10 cellular contexts compared by ENCODE assay signal in genomic region chr2:29117636-29118303, GRCh38. TPM values are rescaled to one million over a fixed set of nuclear protein-coding genes. Genes with fewer than 3 reads are reported as not detected.
DNase-seq lines count a peak whose midpoint lies in the region; ATAC-seq, FAIRE-seq and TF ChIP-seq lines count a peak whose summit lies in the region.
"Had no signal": no experiment of that assay in that cellular context is flagged by ENCODE, and none has a peak within 500 bp of the region (broad histone marks: within the 10 kb centered on the region; RNA-seq: fewer than 3 reads in every experiment).

No MANE protein-coding gene starts in this region.

- no peak for FAIRE-seq in K562 (lab: Jason Lieb, UNC)

- no peak for TF ChIP-seq RAD21 in K562 (CRISPR knock-in tag; conservative IDR thresholded peaks at IDR 0.05 in 1 of 2, IDR thresholded peaks at IDR 0.05 in 1 of 2)

- H2BK120ac ChIP-seq in mesendoderm (ENCODE audit: low read depth, low read length), result no peak overlapping the region

- no peaks in the 10 kb centered on the region for H3K79me2 ChIP-seq in K562 (ENCODE audit: control insufficient read depth, insufficient read depth, low read length)
- H3K79me2 ChIP-seq in mesendoderm (ENCODE audit: control insufficient read depth, insufficient read depth, low read length), result no peaks in the 10 kb centered on the region

- H3K4me3 ChIP-seq in HEK293 (ENCODE audit: low read depth, low read length) (no peak overlapping the region), K562 (no peak overlapping the region), mesendoderm (ENCODE audit: low read length) (no peak overlapping the region)

- H2AK5ac ChIP-seq in mesendoderm (ENCODE audit: low read length), result no peak overlapping the region

- no peak for TF ChIP-seq CTCF in HEK293 (tag by site-specific recombination; IDR thresholded peaks at IDR 0.05)
- TF ChIP-seq CTCF in K562 (IDR thresholded peaks at IDR 0.05 in 2 of 3, conservative IDR thresholded peaks at IDR 0.05 in 1 of 3; ENCODE audit: insufficient read depth in 2 of 3, low read depth in 1 of 3, low read length in 3 of 3), result no peak

- DNase-seq in ACHN (peak; percentile 95), K562 (ENCODE audit: extremely low read depth in 1 of 4, low spot score in 3 of 4) (no peak), lung microvascular endothelial cell (ENCODE audit: low read depth in 2 of 2) (peak; percentile 58 to 79), mesendoderm (no peak), NCI-H2029 (lab: John Stamatoyannopoulos, UW) (no peak), GF-D8 (lab: John Stamatoyannopoulos, UW) (no peak), NCI-H526 treated with DMSO at 0.1 percent for 48 hours (lab: John Stamatoyannopoulos, UW) (no peak)
- DNase-seq: GDM1, Karpas-422 had no signal

- no peak for TF ChIP-seq POLR2A in K562 (conservative IDR thresholded peaks at IDR 0.05)

- H3K27me3 ChIP-seq in K562 (ENCODE audit: control insufficient read depth in 2 of 2, insufficient read depth in 2 of 2, low read length in 2 of 2), result peaks cover 19 to 27% of the 10 kb centered on the region in 2 experiments
- H3K27me3 ChIP-seq in mesendoderm (ENCODE audit: insufficient read depth, low read length, poor library complexity), result peaks cover 25% of the 10 kb centered on the region

- no peak overlapping the region for H3K9ac ChIP-seq in K562 (ENCODE audit: insufficient read depth in 1 of 2, low read depth in 2 of 2, low read length in 2 of 2)
- H3K9ac ChIP-seq in mesendoderm (ENCODE audit: low read length), result no peak overlapping the region

- in situ Hi-C loops in ACHN (cut with HindIII; ENCODE audit: low pct_ligation_motif_present, low pct_unique_long_range_greater_than_20kb, low sequenced_read_pairs) (no loop called here), K562 (cut with MboI) (no loop called here)

- CTCF ChIA-PET in HEK293 (lab: Yijun Ruan, JAX), result interaction anchor here (0.9 to 1.1 kb wide), 2 partner anchors 10 to 12 kb away, joined by 3 read pairs; no protein-coding TSS in a partner anchor
- CTCF ChIA-PET in K562 (lab: Yijun Ruan, JAX; ENCODE audit: low intra/inter-chr PET ratio), result no interaction called here

- TF ChIP-seq EP300 in K562 (IDR thresholded peaks at IDR 0.05; ENCODE audit: low read length), result no peak

- H3K9me1 ChIP-seq in K562 (ENCODE audit: control insufficient read depth, insufficient read depth, low read length), result no peaks in the 10 kb centered on the region

- no peaks in the 10 kb centered on the region for H4K20me1 ChIP-seq in K562 (replicated peaks; ENCODE audit: control insufficient read depth, insufficient read depth, low read length)

- H3K36me3 ChIP-seq in HEK293 (ENCODE audit: control insufficient read depth in 2 of 2, insufficient read depth in 1 of 2, low read length in 2 of 2), result peaks cover 0 to 6% of the 10 kb centered on the region in 2 experiments; a peak in 2 of 3 replicates
- H3K36me3 ChIP-seq in K562 (ENCODE audit: control insufficient read depth, insufficient read depth, low read length), result no peaks in the 10 kb centered on the region
- H3K36me3 ChIP-seq in mesendoderm (ENCODE audit: control insufficient read depth, insufficient read depth, low read length), result no peaks in the 10 kb centered on the region

- H4K8ac ChIP-seq in mesendoderm (ENCODE audit: low read depth, low read length), result no peak overlapping the region

- POLR2A ChIA-PET in HEK293 (lab: Yijun Ruan, JAX), result interaction anchor here (0.7 kb wide), 1 partner anchor 644 kb away, joined by 3 read pairs; no protein-coding TSS in a partner anchor
- POLR2A ChIA-PET in K562 (lab: Yijun Ruan, JAX), result interaction anchor here (1.1 to 2.7 kb wide), 2 partner anchors 12 to 48 kb away, joined by 4 to 10 read pairs; no protein-coding TSS in a partner anchor

- H3K4ac ChIP-seq in mesendoderm (ENCODE audit: low read depth, low read length), result no peak overlapping the region

- H3K56ac ChIP-seq in mesendoderm (ENCODE audit: low read length), result no peak overlapping the region

- H3K79me1 ChIP-seq in mesendoderm (ENCODE audit: low read length), result no peaks in the 10 kb centered on the region

- no peak overlapping the region for H3K23ac ChIP-seq in mesendoderm (ENCODE audit: low read length)

- H3K18ac ChIP-seq in mesendoderm (ENCODE audit: low read length), result no peak overlapping the region

- H3K4me1 ChIP-seq in HEK293 (ENCODE audit: control insufficient read depth, insufficient read depth, low read length), result peaks cover 15% of the 10 kb centered on the region
- H3K4me1 ChIP-seq in K562 (replicated peaks in 1 of 2; ENCODE audit: control insufficient read depth in 2 of 2, insufficient read depth in 2 of 2, low read length in 2 of 2), result peaks cover 5 to 6% of the 10 kb centered on the region in 2 experiments; a peak in 3 of 5 replicates
- H3K4me1 ChIP-seq in mesendoderm (ENCODE audit: control insufficient read depth, low read depth, low read length), result no peaks in the 10 kb centered on the region

- H3K4me2 ChIP-seq in K562 (ENCODE audit: insufficient read depth, low read length) (no peak overlapping the region), mesendoderm (ENCODE audit: low read length) (no peak overlapping the region)

- H3K9me3 ChIP-seq in HEK293 (ENCODE audit: control insufficient read depth, insufficient read depth, low read depth, low read length) (no peaks in the 10 kb centered on the region), K562 (replicated peaks; ENCODE audit: control insufficient read depth, insufficient read depth, low read depth, low read length) (no peaks in the 10 kb centered on the region)

- WGBS in K562 (ENCODE audit: insufficient coverage, low coverage, missing lambda C conversion rate), result 4% methylated on average over 2 of the region's 2 CpGs
- WGBS in mesendoderm (ENCODE audit: extremely low coverage, insufficient coverage, low lambda C conversion rate), result no CpG with 5 or more reads among the region's 2 CpGs

- no peak overlapping the region for H2BK15ac ChIP-seq in mesendoderm (replicated peaks; ENCODE audit: low read depth)

- BruUV-seq in K562 (replicated peaks; lab: Mats Ljungman, UMichigan), result no TSS peak

- no peak overlapping the region for H2BK5ac ChIP-seq in mesendoderm (ENCODE audit: low read length)

- no peak overlapping the region for H3K27ac ChIP-seq in HEK293 (ENCODE audit: extremely low read depth, low read depth, low read length)
- H3K27ac ChIP-seq in K562 (ENCODE audit: extremely low read depth, low read depth, low read length), result no peak overlapping the region
- H3K27ac ChIP-seq in mesendoderm (ENCODE audit: low read depth, low read length), result no peak overlapping the region

- no peak for ATAC-seq in K562

- intact Hi-C loops in K562 (cut with micrococcal nuclease), result no loop called here

- H2AFZ ChIP-seq in K562 (ENCODE audit: low read depth, low read length), result no peak overlapping the region

- H4K5ac ChIP-seq in mesendoderm (ENCODE audit: low read length), result no peak overlapping the region

TF ChIP-seq in HEK293, 187 proteins besides CTCF, POLR2A, EP300 and RAD21 (continues in another document):
- no peak for TF ChIP-seq ZNF549 (tag by site-specific recombination; IDR thresholded peaks at IDR 0.05)
- peak; percentile 48; the same call in 1 of the 2 replicates for TF ChIP-seq ZNF366 (tag by site-specific recombination; conservative IDR thresholded peaks at IDR 0.05)

TF ChIP-seq in K562, 482 proteins besides CTCF, POLR2A, EP300 and RAD21 (continues in another document):
- TF ChIP-seq FOSL1 (tag; conservative IDR thresholded peaks at IDR 0.05) (peak; percentile 65), ZNF586 (CRISPR knock-in tag; conservative IDR thresholded peaks at IDR 0.05) (no peak)

RNA-seq across cellular contexts. Expression of gene CLIP4, which starts 2.6 kb away (rescaled TPM):
- total RNA-seq in K562 (2011; cell fraction: chromatin; rRNA removed; ENCODE audit: low replicate concordance), result 0.18 TPM in 1 of 2 replicates, not detected in the other
- total RNA-seq in K562 (2011; cell fraction: nucleolus; rRNA removed), result 0.13 TPM in 1 of 2 replicates, not detected in the other
- total RNA-seq in K562 (2011; cell fraction: nucleoplasm; rRNA removed), result 0.95 TPM in 1 of 2 replicates, not detected in the other
- total RNA-seq in K562 (2014; rRNA removed), result not detected in 2 replicates
- not detected in 2 replicates for total RNA-seq in K562 (2014; rRNA removed; fragmentation: Illumina TruSeq; extraction: Trizol)
- total RNA-seq in K562 (2015; rRNA removed; fragmentation: Illumina TruSeq; extraction: Trizol), result not detected in 2 replicates
- total RNA-seq in K562 (2021), result 0.18 and 0.38 TPM in 2 replicates
- polyA plus RNA-seq in K562 (2011; rRNA removed), result 0.03 and 0.06 TPM in 2 replicates
- 0.03 TPM in 1 of 2 replicates, not detected in the other for polyA plus RNA-seq in K562 (2011; cell fraction: cytosol; rRNA removed)
- 0.10 TPM in 1 of 2 replicates, not detected in the other for polyA plus RNA-seq in K562 (2011; cell fraction: nucleus; rRNA removed)
- 0.04 TPM in 1 of 2 replicates, not detected in the other for polyA plus RNA-seq in K562 (2012)
- polyA plus RNA-seq in K562 (2014; fragmentation: Illumina TruSeq; extraction: Trizol), result 0.03 TPM in 1 of 2 replicates, not detected in the other
- polyA plus RNA-seq in K562 (2014; fragmentation: Nextera tagmentation; extraction: Ambion mirVana), result not detected
- polyA plus RNA-seq in K562 (2014; rRNA removed), result 0.13 and 0.20 TPM in 2 replicates
- not detected in 2 replicates for polyA minus RNA-seq in K562 (2011; rRNA and poly(A)+ RNA removed)
- not detected in 2 replicates for polyA minus RNA-seq in K562 (2011; cell fraction: cytosol; rRNA and poly(A)+ RNA removed)
- polyA minus RNA-seq in K562 (2011; cell fraction: nucleus; rRNA and poly(A)+ RNA removed), result 0.11 TPM in 1 of 2 replicates, not detected in the other
- total RNA-seq in lung microvascular endothelial cell, result 13.9 and 14.2 TPM in 2 replicates
- polyA plus RNA-seq in mesendoderm (2013, experiment 1 of 2), result 0.27 TPM
- 0.29 TPM for polyA plus RNA-seq in mesendoderm (2013, experiment 2 of 2)

RNA-seq across cellular contexts. Expression of gene PCARE, which starts 43.4 kb away (rescaled TPM):
- not detected in 2 replicates for total RNA-seq in K562 (2011; cell fraction: chromatin; rRNA removed; ENCODE audit: low replicate concordance)
- total RNA-seq in K562 (2011; cell fraction: nucleolus; rRNA removed), result not detected in 2 replicates
- total RNA-seq in K562 (2011; cell fraction: nucleoplasm; rRNA removed), result not detected in 2 replicates
- total RNA-seq in K562 (2014; rRNA removed) (not detected in 2 replicates), K562 (2014; rRNA removed; fragmentation: Illumina TruSeq; extraction: Trizol) (not detected in 2 replicates), K562 (2015; rRNA removed; fragmentation: Illumina TruSeq; extraction: Trizol) (not detected in 2 replicates), K562 (2021) (not detected in 2 replicates), lung microvascular endothelial cell (not detected in 2 replicates)
- polyA plus RNA-seq in K562 (2011; rRNA removed) (not detected in 2 replicates), K562 (2014; fragmentation: Illumina TruSeq; extraction: Trizol) (not detected in 2 replicates), K562 (2014; fragmentation: Nextera tagmentation; extraction: Ambion mirVana) (not detected), K562 (2014; rRNA removed) (not detected in 2 replicates)
- not detected in 2 replicates for polyA plus RNA-seq in K562 (2011; cell fraction: cytosol; rRNA removed)
- not detected in 2 replicates for polyA plus RNA-seq in K562 (2011; cell fraction: nucleus; rRNA removed)
- not detected in 2 replicates for polyA plus RNA-seq in K562 (2012)
- polyA minus RNA-seq in K562 (2011; rRNA and poly(A)+ RNA removed), result not detected in 2 replicates
- not detected in 2 replicates for polyA minus RNA-seq in K562 (2011; cell fraction: cytosol; rRNA and poly(A)+ RNA removed)
- not detected in 2 replicates for polyA minus RNA-seq in K562 (2011; cell fraction: nucleus; rRNA and poly(A)+ RNA removed)
- polyA plus RNA-seq in mesendoderm (2013, experiment 1 of 2), result not detected
- not detected for polyA plus RNA-seq in mesendoderm (2013, experiment 2 of 2)

Comparison
In these comparisons a context has a peak if more than half of its experiments do, and no peak if none do; other contexts are left out.
1. DNase-seq: peak in ACHN (single experiment) and lung microvascular endothelial cell (2 of 2); none in K562 (0 of 4), mesendoderm (single experiment), NCI-H2029 (single experiment), GF-D8 (single experiment) and NCI-H526 treated with DMSO at 0.1 percent for 48 hours (single experiment).